In genomic region chr7:2409745-2410414, GRCh38 we compare ENCODE assay signal across 1 cellular context.
TF ChIP-seq lines count a peak whose summit lies in the region.

No MANE protein-coding gene starts in this region.

TF ChIP-seq in K562, 482 proteins besides CTCF, POLR2A, EP300 and RAD21 (continues in another document):
- no peak for TF ChIP-seq ZBTB17 (CRISPR knock-in tag; IDR thresholded peaks at IDR 0.05)
- no peak for TF ChIP-seq GABPB1 (CRISPR knock-in tag; IDR thresholded peaks at IDR 0.05)
- TF ChIP-seq THRAP3 (IDR thresholded peaks at IDR 0.05; ENCODE audit: borderline replicate concordance): no peak
- no peak for TF ChIP-seq HMGN3 (IDR thresholded peaks at IDR 0.05; ENCODE audit: borderline replicate concordance, extremely low read depth, insufficient read length, low read depth, low read length)
- no peak for TF ChIP-seq ZNF165 (CRISPR knock-in tag; IDR thresholded peaks at IDR 0.05; ENCODE audit: borderline replicate concordance)
- no peak for TF ChIP-seq ZNF23 (CRISPR knock-in tag; IDR thresholded peaks at IDR 0.05)
- TF ChIP-seq POLR2H (tag; IDR thresholded peaks at IDR 0.05; ENCODE audit: low read depth): no peak
- no peak for TF ChIP-seq ILF3 (IDR thresholded peaks at IDR 0.05; ENCODE audit: borderline replicate concordance)
- no peak for TF ChIP-seq HMBOX1 (IDR thresholded peaks at IDR 0.05)
- no peak for TF ChIP-seq HLTF (IDR thresholded peaks at IDR 0.05)
- no peak for TF ChIP-seq MCM2 (IDR thresholded peaks at IDR 0.05; ENCODE audit: low read depth)
- no peak for TF ChIP-seq THAP12 (CRISPR knock-in tag; IDR thresholded peaks at IDR 0.05)
- TF ChIP-seq FOXP1 (CRISPR knock-in tag; IDR thresholded peaks at IDR 0.05): no peak
- peak in 1 of 2 experiments; percentile 52; a peak in 1 of 4 replicates for TF ChIP-seq RCOR1 (IDR thresholded peaks at IDR 0.05; ENCODE audit: borderline replicate concordance in 1 of 2, low read depth in 2 of 2, low read length in 2 of 2)
- TF ChIP-seq ZNF444 (CRISPR knock-in tag; IDR thresholded peaks at IDR 0.05): no peak
- TF ChIP-seq ZBTB5 (IDR thresholded peaks at IDR 0.05): no peak
- no peak for TF ChIP-seq ZBTB11 (CRISPR knock-in tag; IDR thresholded peaks at IDR 0.05)
- no peak for TF ChIP-seq CEBPG (CRISPR knock-in tag; IDR thresholded peaks at IDR 0.05)
- TF ChIP-seq CEBPG (tag; conservative IDR thresholded peaks at IDR 0.05 in 1 of 2, IDR thresholded peaks at IDR 0.05 in 1 of 2): peak; percentile 45 to 60
- no peak for TF ChIP-seq RNF2 (IDR thresholded peaks at IDR 0.05)
- TF ChIP-seq GTF3C2 (IDR thresholded peaks at IDR 0.05; ENCODE audit: borderline replicate concordance, extremely low read depth, insufficient read length): no peak
- TF ChIP-seq POLR2G (IDR thresholded peaks at IDR 0.05; ENCODE audit: low read depth, low read length): no peak
- TF ChIP-seq SMARCC2 (IDR thresholded peaks at IDR 0.05; ENCODE audit: low read depth): no peak
- TF ChIP-seq HDAC1 (IDR thresholded peaks at IDR 0.05): no peak
- no peak for TF ChIP-seq SRSF7 (optimal IDR thresholded peaks at IDR 0.05; ENCODE audit: low read depth, low read length)
- no peak for TF ChIP-seq MAX (CRISPR knock-in tag; IDR thresholded peaks at IDR 0.05)
- TF ChIP-seq NR1H2 (CRISPR knock-in tag; IDR thresholded peaks at IDR 0.05): no peak
- TF ChIP-seq ZNF589 (CRISPR knock-in tag; IDR thresholded peaks at IDR 0.05; ENCODE audit: low read depth): no peak
- TF ChIP-seq ZNF121 (CRISPR knock-in tag; conservative IDR thresholded peaks at IDR 0.05): no peak
- TF ChIP-seq EGR1 (conservative IDR thresholded peaks at IDR 0.05): no peak
- no peak for TF ChIP-seq TBP (optimal IDR thresholded peaks at IDR 0.05; ENCODE audit: low read depth, low read length)
- no peak for TF ChIP-seq E4F1 (CRISPR knock-in tag; IDR thresholded peaks at IDR 0.05; ENCODE audit: borderline replicate concordance)
- TF ChIP-seq SRSF3 (IDR thresholded peaks at IDR 0.05; ENCODE audit: insufficient read depth, low read length): no peak
- TF ChIP-seq MIER1 (IDR thresholded peaks at IDR 0.05; ENCODE audit: low read depth): no peak
- no peak for TF ChIP-seq MXI1 (IDR thresholded peaks at IDR 0.05; ENCODE audit: low read depth, low read length)
- no peak for TF ChIP-seq RAD51 (IDR thresholded peaks at IDR 0.05; ENCODE audit: borderline replicate concordance, low read depth)
- no peak for TF ChIP-seq E2F6 (IDR thresholded peaks at IDR 0.05; ENCODE audit: borderline replicate concordance in 1 of 2, extremely low read depth in 1 of 2, insufficient read depth in 1 of 2, insufficient read length in 1 of 2, low read depth in 1 of 2, low read length in 1 of 2, poor library complexity in 1 of 2, severe bottlenecking in 1 of 2)
- no peak for TF ChIP-seq SP2 (IDR thresholded peaks at IDR 0.05; ENCODE audit: extremely low read depth, low read depth, low read length, poor library complexity, severe bottlenecking)
- TF ChIP-seq XRCC5 (IDR thresholded peaks at IDR 0.05; ENCODE audit: low read depth, low read length): no peak
- TF ChIP-seq RBM39 (optimal IDR thresholded peaks at IDR 0.05; ENCODE audit: low read depth, low read length): no peak
- TF ChIP-seq POLR2AphosphoS2 (IDR thresholded peaks at IDR 0.05; ENCODE audit: low read length): no peak
- TF ChIP-seq RFX7 (CRISPR knock-in tag; IDR thresholded peaks at IDR 0.05): no peak
- peak; percentile 89 for TF ChIP-seq ZNF384 (IDR thresholded peaks at IDR 0.05; ENCODE audit: low read depth, low read length)
- TF ChIP-seq HNRNPUL1 (IDR thresholded peaks at IDR 0.05; ENCODE audit: low read length): no peak
- TF ChIP-seq NCOA6 (IDR thresholded peaks at IDR 0.05): no peak
- no peak for TF ChIP-seq NCOR1 (IDR thresholded peaks at IDR 0.05)
- TF ChIP-seq SRF (CRISPR knock-in tag; IDR thresholded peaks at IDR 0.05): no peak
- TF ChIP-seq CBFA2T3 (IDR thresholded peaks at IDR 0.05): no peak
- TF ChIP-seq ZSCAN29 (IDR thresholded peaks at IDR 0.05): no peak
- TF ChIP-seq ATF7 (IDR thresholded peaks at IDR 0.05): no peak; the same call in 1 of the 2 replicates
- no peak for TF ChIP-seq RFX1 (IDR thresholded peaks at IDR 0.05)
- TF ChIP-seq CBX3 (IDR thresholded peaks at IDR 0.05; ENCODE audit: borderline replicate concordance in 1 of 2, low read length in 2 of 2): no peak
- TF ChIP-seq DPF2 (IDR thresholded peaks at IDR 0.05): peak; percentile 70
- TF ChIP-seq PYGO2 (tag; IDR thresholded peaks at IDR 0.05): no peak
- TF ChIP-seq MCM7 (IDR thresholded peaks at IDR 0.05): no peak
- no peak for TF ChIP-seq ZNF124 (CRISPR knock-in tag; IDR thresholded peaks at IDR 0.05)
- TF ChIP-seq ARHGAP35 (IDR thresholded peaks at IDR 0.05; ENCODE audit: partially characterized antibody): no peak
- TF ChIP-seq SMARCB1 (IDR thresholded peaks at IDR 0.05; ENCODE audit: insufficient read length, low read depth): no peak
- TF ChIP-seq FOXO4 (CRISPR knock-in tag; IDR thresholded peaks at IDR 0.05): no peak
- no peak for TF ChIP-seq BDP1 (IDR thresholded peaks at IDR 0.05; ENCODE audit: insufficient read depth, insufficient read length)
- no peak for TF ChIP-seq ZNF174 (CRISPR knock-in tag; IDR thresholded peaks at IDR 0.05)
- no peak for TF ChIP-seq ZNF12 (CRISPR knock-in tag; IDR thresholded peaks at IDR 0.05)
- TF ChIP-seq EZH2 (IDR thresholded peaks at IDR 0.05; ENCODE audit: borderline replicate concordance, low read depth, low read length): no peak
